11 cellular contexts compared by ENCODE assay signal in the genomic region with DNA sequence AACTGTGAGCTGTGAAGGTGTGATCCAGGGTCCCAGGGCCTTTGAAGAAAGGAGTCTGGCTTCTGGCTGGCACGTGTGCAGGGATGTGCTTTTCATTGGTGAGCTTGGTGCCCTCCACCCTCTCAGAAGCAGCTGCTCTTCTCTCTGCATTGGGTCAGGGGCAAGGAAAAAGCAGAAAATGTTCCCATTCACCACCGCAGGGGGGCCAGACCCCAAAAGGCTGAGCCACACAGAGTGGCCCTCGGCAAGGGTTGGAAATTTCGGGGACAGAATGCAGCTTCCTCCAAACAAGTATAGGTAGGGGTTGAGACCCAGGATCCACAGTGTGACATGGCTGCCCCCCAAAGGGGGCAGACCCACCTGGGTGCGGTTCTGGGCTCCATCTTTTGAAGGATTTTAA. TPM values are rescaled to one million over a fixed set of nuclear protein-coding genes. Genes with fewer than 3 reads are reported as not detected.
DNase-seq lines count a peak whose midpoint lies in the region; ATAC-seq and TF ChIP-seq lines count a peak whose summit lies in the region.
"Had no signal": no experiment of that assay in that cellular context is flagged by ENCODE, and none has a peak within 500 bp of the region (broad histone marks: within the 10 kb centered on the region; RNA-seq: fewer than 3 reads in every experiment).

No MANE protein-coding gene starts in this region.

- H3K36me3 ChIP-seq in KMS-11 (ENCODE audit: insufficient read depth) (no peaks in the 10 kb centered on the region), breast epithelium (no peaks in the 10 kb centered on the region), psoas muscle (ENCODE audit: insufficient read depth in 1 of 2, low read depth in 1 of 2) (no peaks in the 10 kb centered on the region)

- no peaks in the 10 kb centered on the region for H4K20me1 ChIP-seq in KMS-11 (ENCODE audit: insufficient read depth)

- H3K27ac ChIP-seq in KMS-11: peak overlapping the region; percentile 59; the same call in 1 of the 2 replicates
- H3K27ac ChIP-seq in breast epithelium: peak overlapping the region; percentile 54 to 81
- H3K27ac ChIP-seq in psoas muscle: peak overlapping the region; percentile 79

- H3K36me3 Mint-ChIP-seq in osteocyte (ENCODE audit: unreplicated experiment): no peaks in the 10 kb centered on the region

- H3K27me3 Mint-ChIP-seq in osteocyte (ENCODE audit: unreplicated experiment): no peaks in the 10 kb centered on the region

- H3K9me3 ChIP-seq in breast epithelium: no peaks in the 10 kb centered on the region
- H3K9me3 ChIP-seq in psoas muscle: no peaks in the 10 kb centered on the region
- H3K9me3 ChIP-seq: body of pancreas had no signal

- TF ChIP-seq CTCF in KMS-11 (conservative IDR thresholded peaks at IDR 0.05; ENCODE audit: low read depth, low read length) (no peak), breast epithelium (IDR thresholded peaks at IDR 0.05) (no peak), psoas muscle (IDR thresholded peaks at IDR 0.05) (no peak), osteocyte (IDR thresholded peaks at IDR 0.05) (no peak)

- no peaks in the 10 kb centered on the region for H3K9me3 Mint-ChIP-seq in osteocyte (ENCODE audit: unreplicated experiment)

- no peak overlapping the region for H3K27ac Mint-ChIP-seq in osteocyte (ENCODE audit: unreplicated experiment)

- no peak for TF ChIP-seq POLR2A in breast epithelium (IDR thresholded peaks at IDR 0.05)

- peak overlapping the region; percentile 71; the same call in 1 of the 2 replicates for H3K9ac ChIP-seq in KMS-11

- peaks cover 66% of the 10 kb centered on the region for H3K4me1 Mint-ChIP-seq in osteocyte (ENCODE audit: unreplicated experiment)

- H3K4me1 ChIP-seq in KMS-11 (ENCODE audit: low read depth, poor library complexity, severe bottlenecking) (peaks cover 76% of the 10 kb centered on the region), breast epithelium (peaks cover 18 to 45% of the 10 kb centered on the region in 2 donors), psoas muscle (peaks cover 75% of the 10 kb centered on the region)

- ATAC-seq in psoas muscle: no peak
- ATAC-seq in GM21619 (IDR thresholded peaks at IDR 0.05; ENCODE audit: unreplicated experiment): no peak
- no peak for ATAC-seq in GM21360 (IDR thresholded peaks at IDR 0.05; ENCODE audit: unreplicated experiment)
- ATAC-seq: body of pancreas had no signal

- WGBS in psoas muscle, 3 donors: 72 to 76% (median 73%) methylated on average over 5 of the region's 5 CpGs

- DNase-seq in breast epithelium (ENCODE audit: low spot score in 2 of 2) (no peak), psoas muscle (no peak), osteocyte (ENCODE audit: extremely low spot score, unreplicated experiment) (no peak), cerebellar nuclear complex (lab: John Stamatoyannopoulos, UW) (no peak)
- DNase-seq: body of pancreas, retina had no signal

- H2AFZ ChIP-seq in KMS-11 (ENCODE audit: low read depth): no peak overlapping the region

- intact Hi-C loops in breast epithelium (cut with DNase I; ENCODE audit: low total_unique reads): no loop called here
- intact Hi-C loops in psoas muscle (cut with DNase I): loop anchor here in 1 of 2 donors (5.0 kb wide), 2 partner anchors 53 to 153 kb away; a partner anchor contains a TSS

- peaks cover 64% of the 10 kb centered on the region for H3K79me2 ChIP-seq in KMS-11 (ENCODE audit: insufficient read depth, low read depth)

- peak overlapping the region; percentile 93; the same call in 1 of the 2 replicates for H3K4me3 ChIP-seq in GM08714 (ENCODE audit: low read length)
- no peak overlapping the region for H3K4me3 ChIP-seq in KMS-11 (IDR thresholded peaks at IDR 0.05; ENCODE audit: insufficient read depth, low read depth, low read length)
- H3K4me3 ChIP-seq in breast epithelium: peak overlapping the region in 1 of 3 donors; percentile 71
- peak overlapping the region; percentile 86 for H3K4me3 ChIP-seq in psoas muscle
- H3K4me3 ChIP-seq: body of pancreas had no signal

- H3K4me2 ChIP-seq in KMS-11: peak overlapping the region; percentile 99; the same call in 1 of the 2 replicates

- H3K4me3 Mint-ChIP-seq in osteocyte (ENCODE audit: unreplicated experiment): no peak overlapping the region

- H3K27me3 ChIP-seq in KMS-11 (ENCODE audit: insufficient read depth, low read depth) (no peaks in the 10 kb centered on the region), breast epithelium (no peaks in the 10 kb centered on the region), psoas muscle (ENCODE audit: insufficient read depth in 3 of 3, low read length in 2 of 3) (no peaks in the 10 kb centered on the region)
- H3K27me3 ChIP-seq: body of pancreas had no signal

RNA-seq across cellular contexts. Expression of a gene that starts 2.5 kb away (rescaled TPM):
- total RNA-seq in breast epithelium: 10 to 100 TPM; 18.7 to 26.2 (median 18.7) TPM
- total RNA-seq in psoas muscle: 10 to 100 TPM; 15.5 to 23.8 (median 17.9) TPM
- 10 to 100 TPM; 12.2 to 29.6 (median 15.1) TPM for polyA plus RNA-seq in psoas muscle
- 56.0 and 57.0 TPM in 2 replicates for total RNA-seq in osteocyte

RNA-seq across cellular contexts. Expression of a gene that starts 28.2 kb away (rescaled TPM):
- total RNA-seq in breast epithelium: under 1 TPM in 1 of 3 donors, not detected in 2; 0.15 TPM
- under 1 TPM in 2 of 4 donors, not detected in 2; 0.36 to 0.66 TPM for total RNA-seq in psoas muscle
- polyA plus RNA-seq in psoas muscle: not detected
- total RNA-seq in osteocyte: not detected in 2 replicates
- total RNA-seq: body of pancreas, SK-MEL-5 had no signal

RNA-seq across cellular contexts. Expression of a gene that starts 35.8 kb away (rescaled TPM):
- total RNA-seq in breast epithelium (not detected), psoas muscle (not detected), osteocyte (not detected in 2 replicates)
- under 1 TPM in 1 of 3 donors, not detected in 2; 0.03 TPM for polyA plus RNA-seq in psoas muscle
- total RNA-seq: body of pancreas, SK-MEL-5 had no signal

RNA-seq across cellular contexts. Expression of a gene that starts 42.0 kb away (rescaled TPM):
- under 1 TPM in 1 of 3 donors, not detected in 2; 0.66 TPM for total RNA-seq in breast epithelium
- total RNA-seq in psoas muscle: under 1 TPM in 1 of 4 donors, not detected in 3; 0.19 TPM
- polyA plus RNA-seq in psoas muscle: under 1 TPM in 2 of 3 donors, not detected in 1; 0.03 to 0.04 TPM
- not detected in 2 replicates for total RNA-seq in osteocyte
- total RNA-seq: body of pancreas, SK-MEL-5 had no signal

RNA-seq across cellular contexts. Expression of a gene that starts 58.5 kb away (rescaled TPM):
- 10 to 100 TPM; 28.3 to 48.8 (median 48.0) TPM for total RNA-seq in breast epithelium
- 10 to 100 TPM; 17.7 to 34.5 (median 27.0) TPM for total RNA-seq in psoas muscle
- 10 to 100 TPM; 33.2 to 43.5 (median 42.8) TPM for polyA plus RNA-seq in psoas muscle
- 30.6 and 32.4 TPM in 2 replicates for total RNA-seq in osteocyte
